Comparison of ENCODE assay signal across 9 cellular contexts in genomic region chr4:186029731-186030421, GRCh38. TPM values are rescaled to one million over a fixed set of nuclear protein-coding genes. Genes with fewer than 3 reads are reported as not detected.
DNase-seq lines count a peak whose midpoint lies in the region; ATAC-seq, FAIRE-seq and TF ChIP-seq lines count a peak whose summit lies in the region.
"Had no signal": no experiment of that assay in that cellular context is flagged by ENCODE, and none has a peak within 500 bp of the region (broad histone marks: within the 10 kb centered on the region; RNA-seq: fewer than 3 reads in every experiment).

No MANE protein-coding gene starts in this region.

- H3K36me3 ChIP-seq in liver (ENCODE audit: control insufficient read depth in 4 of 4, insufficient read depth in 3 of 4, low read depth in 1 of 4, low read length in 3 of 4) (no peaks in the 10 kb centered on the region), HepG2 (replicated peaks in 1 of 2; ENCODE audit: control insufficient read depth in 1 of 2, insufficient read depth in 2 of 2, low read length in 2 of 2) (no peaks in the 10 kb centered on the region), mucosa of rectum (ENCODE audit: control insufficient read depth in 2 of 2, insufficient read depth in 2 of 2, low read length in 2 of 2) (no peaks in the 10 kb centered on the region)

- H3K4me1 ChIP-seq in liver (ENCODE audit: control insufficient read depth in 4 of 4, insufficient read depth in 4 of 4, low read length in 3 of 4) (peaks cover 0 to 21% (median 15%) of the 10 kb centered on the region in 4 donors), HepG2 (ENCODE audit: insufficient read depth, low read length) (no peaks in the 10 kb centered on the region), mucosa of rectum (ENCODE audit: control insufficient read depth in 2 of 2, insufficient read depth in 2 of 2, low read length in 2 of 2) (no peaks in the 10 kb centered on the region)

- no peak for FAIRE-seq in HepG2 (lab: Jason Lieb, UNC)

- TF ChIP-seq CTCF in liver (IDR thresholded peaks at IDR 0.05; ENCODE audit: low read depth, low read length, missing input control) (no peak), HepG2 (CRISPR knock-in tag; IDR thresholded peaks at IDR 0.05) (no peak), epithelial cell of esophagus (IDR thresholded peaks at IDR 0.05; ENCODE audit: insufficient read depth, low read depth, low read length, missing control alignments) (no peak)

- H2AFZ ChIP-seq in HepG2 (ENCODE audit: low read length) = no peak overlapping the region

- in situ Hi-C loops in HepG2 (cut with HindIII; ENCODE audit: extremely low pct_ligation_motif_present, low pct_unique_long_range_greater_than_20kb) = loop anchor here (25.0 kb wide), 2 partner anchors 568 to 993 kb away; partner anchors contain the start of gene CCDC110

- no peaks in the 10 kb centered on the region for H4K20me1 ChIP-seq in HepG2 (ENCODE audit: insufficient read depth, low read length)

- H3K9ac ChIP-seq in liver (ENCODE audit: low read depth in 1 of 2, low read length in 2 of 2) (no peak overlapping the region), HepG2 (ENCODE audit: insufficient read depth, low read depth, low read length) (no peak overlapping the region), mucosa of rectum (ENCODE audit: low read depth in 1 of 2, low read length in 2 of 2) (no peak overlapping the region)

- ATAC-seq in HepG2 (no peak), GM18907 (IDR thresholded peaks at IDR 0.05; ENCODE audit: unreplicated experiment) (no peak), GM18498 (IDR thresholded peaks at IDR 0.05; ENCODE audit: unreplicated experiment) (no peak), GM21737 (IDR thresholded peaks at IDR 0.05; ENCODE audit: unreplicated experiment) (no peak)
- no peak for ATAC-seq in stimulated activated effector memory CD8-positive, alpha-beta T cell treated with anti-CD3 and anti-CD28 coated beads, Interleukin-12 subunit alpha, Interleukin-12 subunit beta, amount 100 ng/mL, for 72 hours

- no peak overlapping the region for H3K4me3 ChIP-seq in liver (ENCODE audit: low read depth in 1 of 3, low read length in 3 of 3)
- no peak overlapping the region for H3K4me3 ChIP-seq in HepG2 (replicated peaks in 1 of 3; ENCODE audit: insufficient read depth in 1 of 3, low read depth in 2 of 3, low read length in 3 of 3)
- H3K4me3 ChIP-seq in epithelial cell of esophagus (ENCODE audit: low read length) = no peak overlapping the region
- H3K4me3 ChIP-seq in mucosa of rectum (ENCODE audit: low read length in 2 of 2) = no peak overlapping the region

- intact Hi-C loops in HepG2 (cut with micrococcal nuclease; ENCODE audit: unreplicated experiment) = loop anchor here (10.0 kb wide), 1 partner anchor 1285 kb away; no protein-coding TSS in a partner anchor

- POLR2A ChIA-PET in HepG2 (lab: Yijun Ruan, JAX) = no interaction called here

- no peak overlapping the region for H3K4me2 ChIP-seq in HepG2 (ENCODE audit: low read depth, low read length)

- no peaks in the 10 kb centered on the region for H3K79me2 ChIP-seq in HepG2 (ENCODE audit: insufficient read depth, low read length)

- BruUV-seq in HepG2 (replicated peaks; lab: Mats Ljungman, UMichigan) = no TSS peak

- CTCF ChIA-PET in HepG2 (lab: Yijun Ruan, JAX; ENCODE audit: low intra/inter-chr PET ratio, low total read pairs) = no interaction called here

- no peaks in the 10 kb centered on the region for H3K4me1 Mint-ChIP-seq in stimulated activated effector memory CD8-positive, alpha-beta T cell treated with anti-CD3 and anti-CD28 coated beads, Interleukin-12 subunit alpha, Interleukin-12 subunit beta, amount 100 ng/mL, for 72 hours
- H3K4me1 Mint-ChIP-seq: CD4-positive, CD25-positive, alpha-beta regulatory T cell had no signal

- H3K9me3 Mint-ChIP-seq in stimulated activated effector memory CD8-positive, alpha-beta T cell treated with anti-CD3 and anti-CD28 coated beads, Interleukin-12 subunit alpha, Interleukin-12 subunit beta, amount 100 ng/mL, for 72 hours = no peaks in the 10 kb centered on the region

- peak; percentile 43 to 56 for TF ChIP-seq RAD21 in liver (IDR thresholded peaks at IDR 0.05)
- no peak for TF ChIP-seq RAD21 in HepG2 (CRISPR knock-in tag; IDR thresholded peaks at IDR 0.05)

- H3K27me3 ChIP-seq in liver (ENCODE audit: control insufficient read depth in 4 of 4, insufficient read depth in 4 of 4, low read length in 3 of 4) (no peaks in the 10 kb centered on the region), HepG2 (ENCODE audit: control insufficient read depth in 1 of 2, insufficient read depth in 2 of 2, low read length in 2 of 2) (peaks cover 0 to 36% of the 10 kb centered on the region in 2 experiments; a peak in 3 of 5 replicates), mucosa of rectum (ENCODE audit: control insufficient read depth in 2 of 2, insufficient read depth in 2 of 2, low read length in 2 of 2) (peaks cover 0 to 3% of the 10 kb centered on the region in 2 donors)

- TF ChIP-seq POLR2A in HepG2 (IDR thresholded peaks at IDR 0.05; ENCODE audit: insufficient read depth in 1 of 2, low read depth in 2 of 2, low read length in 2 of 2) = no peak

- whole genome bisulfite sequencing in liver = 17% methylated on average over 11 of the region's 11 CpGs
- WGBS in HepG2 (ENCODE audit: low lambda C conversion rate) = 26% methylated on average over 10 of the region's 11 CpGs

- peaks cover 0 to 3% (median 0%) of the 10 kb centered on the region in 4 donors for H3K9me3 ChIP-seq in liver (ENCODE audit: control insufficient read depth in 4 of 4, low read length in 3 of 4)
- peaks cover 17% of the 10 kb centered on the region for H3K9me3 ChIP-seq in HepG2 (ENCODE audit: low read length)
- H3K9me3 ChIP-seq in mucosa of rectum (ENCODE audit: control insufficient read depth in 2 of 2, low read length in 2 of 2) = peaks cover 0 to 3% of the 10 kb centered on the region in 2 donors

- DNase-seq in HepG2 (ENCODE audit: low spot score) (no peak), epithelial cell of esophagus (ENCODE audit: low read depth) (peak; percentile 19)
- DNase-seq in stimulated activated effector memory CD8-positive, alpha-beta T cell treated with anti-CD3 and anti-CD28 coated beads, Interleukin-12 subunit alpha, Interleukin-12 subunit beta, amount 100 ng/mL, for 72 hours (ENCODE audit: low spot score in 2 of 2) = no peak
- DNase-seq: CD4-positive, CD25-positive, alpha-beta regulatory T cell had no signal

- TF ChIP-seq EP300 in HepG2 (IDR thresholded peaks at IDR 0.05; ENCODE audit: low read depth in 2 of 2, low read length in 2 of 2) (no peak), HepG2 (CRISPR knock-in tag; IDR thresholded peaks at IDR 0.05; ENCODE audit: borderline replicate concordance) (no peak)

- H3K27ac Mint-ChIP-seq in stimulated activated effector memory CD8-positive, alpha-beta T cell treated with anti-CD3 and anti-CD28 coated beads, Interleukin-12 subunit alpha, Interleukin-12 subunit beta, amount 100 ng/mL, for 72 hours = no peak overlapping the region
- H3K27ac Mint-ChIP-seq: CD4-positive, CD25-positive, alpha-beta regulatory T cell had no signal

- H3K27ac ChIP-seq in liver (ENCODE audit: low read depth in 1 of 2, low read length in 2 of 2) (peak overlapping the region; percentile 14 to 54), HepG2 (ENCODE audit: extremely low read length, insufficient read depth, low read length) (no peak overlapping the region), mucosa of rectum (ENCODE audit: low read depth in 2 of 2, low read length in 2 of 2) (peak overlapping the region; percentile 20 to 73)

- H3K4me3 Mint-ChIP-seq in stimulated activated effector memory CD8-positive, alpha-beta T cell treated with anti-CD3 and anti-CD28 coated beads, Interleukin-12 subunit alpha, Interleukin-12 subunit beta, amount 100 ng/mL, for 72 hours = no peak overlapping the region
- H3K4me3 Mint-ChIP-seq: CD4-positive, CD25-positive, alpha-beta regulatory T cell had no signal

- H3K36me3 Mint-ChIP-seq in stimulated activated effector memory CD8-positive, alpha-beta T cell treated with anti-CD3 and anti-CD28 coated beads, Interleukin-12 subunit alpha, Interleukin-12 subunit beta, amount 100 ng/mL, for 72 hours = no peaks in the 10 kb centered on the region
- H3K36me3 Mint-ChIP-seq: CD4-positive, CD25-positive, alpha-beta regulatory T cell had no signal

TF ChIP-seq in liver, 16 proteins besides CTCF, POLR2A, EP300 and RAD21 (continues in another document):
- TF ChIP-seq FOXA1 (IDR thresholded peaks at IDR 0.05) (no peak), TAF1 (conservative IDR thresholded peaks at IDR 0.05) (no peak)

TF ChIP-seq in HepG2, 621 proteins besides CTCF, POLR2A, EP300 and RAD21:
- TF ChIP-seq MAFK (conservative IDR thresholded peaks at IDR 0.05 in 1 of 2, IDR thresholded peaks at IDR 0.05 in 1 of 2; ENCODE audit: low read length in 2 of 2) (no peak), YY1 (IDR thresholded peaks at IDR 0.05; ENCODE audit: insufficient read depth, insufficient replicate concordance, low read depth, low read length) (no peak), HOXA9 (CRISPR knock-in tag; IDR thresholded peaks at IDR 0.05; ENCODE audit: borderline replicate concordance) (no peak), NFE2L2 (IDR thresholded peaks at IDR 0.05; ENCODE audit: low read length) (no peak)

RNA-seq across cellular contexts. Expression of gene TLR3, which starts 39.1 kb away (rescaled TPM):
- total RNA-seq in liver (1 to 10 TPM; 1.3 to 4.3 TPM), HepG2 (2016; rRNA removed; fragmentation: Illumina TruSeq; extraction: Trizol) (0.07 and 0.11 TPM in 2 replicates)
- polyA plus RNA-seq in liver (1 to 10 TPM; 2.0 to 2.8 TPM), HepG2 (2011; rRNA removed) (0.20 and 0.38 TPM in 2 replicates)
- total RNA-seq in HepG2 (2016; cell fraction: cytosol; rRNA removed; fragmentation: Illumina TruSeq; extraction: Trizol; ENCODE audit: low read depth) = not detected in 2 replicates
- 0.07 and 0.13 TPM in 2 replicates for total RNA-seq in HepG2 (2016; cell fraction: insoluble cytoplasmic fraction; rRNA removed; fragmentation: Illumina TruSeq; extraction: Trizol)
- 0.10 TPM in 1 of 2 replicates, not detected in the other for total RNA-seq in HepG2 (2016; cell fraction: membrane; rRNA removed; fragmentation: Illumina TruSeq; extraction: Trizol)
- 0.22 and 0.31 TPM in 2 replicates for total RNA-seq in HepG2 (2016; cell fraction: nucleus; rRNA removed; fragmentation: Illumina TruSeq; extraction: Trizol)
- 0.20 and 0.45 TPM in 2 replicates for polyA plus RNA-seq in HepG2 (2011; cell fraction: cytosol; rRNA removed)
- 0.07 TPM in 1 of 2 replicates, not detected in the other for polyA plus RNA-seq in HepG2 (2011; cell fraction: nucleus; rRNA removed)
- polyA plus RNA-seq in HepG2 (2012) = 0.72 and 1.6 TPM in 2 replicates
- not detected in 2 replicates for polyA plus RNA-seq in HepG2 (2016; cell fraction: cytosol; fragmentation: Illumina TruSeq; extraction: Trizol; ENCODE audit: low read depth)
- polyA plus RNA-seq in HepG2 (2016; cell fraction: insoluble cytoplasmic fraction; fragmentation: Illumina TruSeq; extraction: Trizol; ENCODE audit: low read depth) = not detected in 2 replicates
- 0.15 TPM in 1 of 2 replicates, not detected in the other for polyA plus RNA-seq in HepG2 (2016; cell fraction: membrane; fragmentation: Illumina TruSeq; extraction: Trizol; ENCODE audit: low read depth)
- polyA plus RNA-seq in HepG2 (2016; cell fraction: nucleus; fragmentation: Illumina TruSeq; extraction: Trizol; ENCODE audit: insufficient read depth, low read depth) = not detected in 2 replicates
- polyA minus RNA-seq in HepG2 (2011; rRNA and poly(A)+ RNA removed; ENCODE audit: low replicate concordance) = 0.66 and 11.4 TPM in 2 replicates
- polyA minus RNA-seq in HepG2 (2011; cell fraction: cytosol; rRNA and poly(A)+ RNA removed) = 0.69 TPM in 1 of 2 replicates, not detected in the other
- 0.25 and 0.52 TPM in 2 replicates for polyA minus RNA-seq in HepG2 (2011; cell fraction: nucleus; rRNA and poly(A)+ RNA removed)
